ENCODE assay signal across 18 cellular contexts in genomic region chr20:1858859-1859258, GRCh38. TPM values are rescaled to one million over a fixed set of nuclear protein-coding genes. Genes with fewer than 3 reads are reported as not detected.
"Had no signal": no experiment of that assay in that cellular context is flagged by ENCODE, and none has a peak within 500 bp of the region (broad histone marks: within the 10 kb centered on the region; RNA-seq: fewer than 3 reads in every experiment).

No MANE protein-coding gene starts in this region.

- H3K9me3 Mint-ChIP-seq: activated CD4-positive, alpha-beta T cell treated with anti-CD3 and anti-CD28 coated beads, Interleukin-2, amount 10 ng/mL, durations not matched to agents 7 days and 5 days; activated naive CD8-positive, alpha-beta T cell treated with anti-CD3 and anti-CD28 coated beads for 36 hours; endodermal cell; neural crest cell had no signal

- H3K4me1 ChIP-seq: lower lobe of right lung, stomach had no signal

- H3K4me3 Mint-ChIP-seq: activated CD4-positive, alpha-beta T cell treated with anti-CD3 and anti-CD28 coated beads, Interleukin-2, amount 10 ng/mL, durations not matched to agents 7 days and 5 days; activated naive CD8-positive, alpha-beta T cell treated with anti-CD3 and anti-CD28 coated beads for 36 hours; endodermal cell; neural crest cell had no signal

- H3K4me3 ChIP-seq: lower lobe of right lung, ovary, stomach, thoracic aorta had no signal

- FAIRE-seq: TTC549, urothelium cell line had no signal

- H3K27ac Mint-ChIP-seq: activated CD4-positive, alpha-beta T cell treated with anti-CD3 and anti-CD28 coated beads, Interleukin-2, amount 10 ng/mL, durations not matched to agents 7 days and 5 days; activated naive CD8-positive, alpha-beta T cell treated with anti-CD3 and anti-CD28 coated beads for 36 hours; endodermal cell had no signal

- H3K9me3 ChIP-seq: lower lobe of right lung, ovary, stomach, thoracic aorta had no signal

- H3K27me3 Mint-ChIP-seq: activated CD4-positive, alpha-beta T cell treated with anti-CD3 and anti-CD28 coated beads, Interleukin-2, amount 10 ng/mL, durations not matched to agents 7 days and 5 days had no signal

- H3K27ac ChIP-seq: lower lobe of right lung, ovary, stomach, thoracic aorta had no signal

- H3K36me3 Mint-ChIP-seq: activated naive CD8-positive, alpha-beta T cell treated with anti-CD3 and anti-CD28 coated beads for 36 hours had no signal

- H3K27me3 ChIP-seq: ovary had no signal

- DNase-seq: activated CD4-positive, alpha-beta T cell treated with anti-CD3 and anti-CD28 coated beads, Interleukin-2, amount 10 ng/mL, durations not matched to agents 7 days and 5 days; activated CD8-positive, alpha-beta memory T cell treated with anti-CD3 and anti-CD28 coated beads for 24 hours; activated gamma-delta T cell treated with Interleukin-2 at 50 U/mL for 16 hours; activated naive CD8-positive, alpha-beta T cell treated with anti-CD3 and anti-CD28 coated beads for 36 hours; cerebellar nuclear complex; endodermal cell; left cardiac atrium; lower lobe of right lung; midbrain; ovary; stimulated activated CD4-positive, alpha-beta T cell treated with anti-CD3 and anti-CD28 coated beads, Interleukin-1b, Interleukin-23, amount 100 ng/mL, for 48 hours; stomach had no signal

- H3K4me1 Mint-ChIP-seq: activated CD4-positive, alpha-beta T cell treated with anti-CD3 and anti-CD28 coated beads, Interleukin-2, amount 10 ng/mL, durations not matched to agents 7 days and 5 days had no signal

- H3K36me3 ChIP-seq: lower lobe of right lung, ovary, stomach, thoracic aorta had no signal

- ATAC-seq: left cardiac atrium, sciatic nerve had no signal

RNA-seq across cellular contexts. Expression of gene SIRPA, which starts 36.3 kb away (rescaled TPM):
- total RNA-seq: activated CD4-positive, alpha-beta T cell treated with anti-CD3 and anti-CD28 coated beads, Interleukin-2, amount 10 ng/mL, durations not matched to agents 7 days and 5 days; T-helper 1 cell treated with Interleukin-12 subunit alpha and Interleukin-12 subunit beta and Interleukin-4 antibody, amounts not matched to agents 30 ng/mL and 1 ng/mL, for 36 hours had no signal
